ENCODE assay signal across 25 cellular contexts in the genomic region with DNA sequence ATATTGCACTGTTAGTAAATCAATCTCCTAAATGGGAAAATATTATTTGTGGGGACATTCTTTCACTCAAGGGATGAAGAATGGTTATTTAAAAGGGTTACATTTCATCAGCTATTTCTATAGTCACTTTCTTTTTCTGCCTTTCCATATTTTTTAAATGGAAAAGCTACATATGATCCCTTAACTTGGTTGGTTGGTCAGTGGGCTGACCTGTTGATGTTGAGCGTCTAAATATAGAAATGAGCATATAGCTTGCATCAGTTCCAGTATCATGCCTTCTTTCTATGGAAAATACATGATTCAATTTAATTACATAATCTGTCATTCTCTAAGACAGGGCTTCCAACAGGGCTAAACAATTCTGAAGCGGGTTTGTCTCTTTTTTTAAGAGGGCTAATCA. TPM values are rescaled to one million over a fixed set of nuclear protein-coding genes. Genes with fewer than 3 reads are reported as not detected.
A peak's percentile ranks its signal among the peaks of the same experiment; 100 is the strongest.
DNase-seq lines count a peak whose midpoint lies in the region; ATAC-seq, FAIRE-seq and TF ChIP-seq lines count a peak whose summit lies in the region.
"Had no signal": no experiment of that assay in that cellular context is flagged by ENCODE, and none has a peak within 500 bp of the region (broad histone marks: within the 10 kb centered on the region; RNA-seq: fewer than 3 reads in every experiment).

No MANE protein-coding gene starts in this region.

- FAIRE-seq in H1 (lab: Jason Lieb, UNC), result no peak
- FAIRE-seq: GM12878, HepG2 had no signal

- no peaks in the 10 kb centered on the region for H3K23me2 ChIP-seq in H1 (ENCODE audit: low read depth, low read length)

- H3K4me2 ChIP-seq in KMS-11, result peak overlapping the region; percentile 42; the same call in 1 of the 2 replicates
- no peak overlapping the region for H3K4me2 ChIP-seq in H1 (ENCODE audit: insufficient read depth in 1 of 2, low read depth in 2 of 2, low read length in 2 of 2)
- H3K4me2 ChIP-seq: BLaER1 had no signal

- H4K91ac ChIP-seq in H1 (replicated peaks; ENCODE audit: insufficient read length, low read length), result no peak overlapping the region

- TF ChIP-seq POLR2A in H1 (IDR thresholded peaks at IDR 0.05; ENCODE audit: control extremely low read depth in 1 of 2, low read depth in 2 of 2, low read length in 2 of 2), result no peak
- TF ChIP-seq POLR2A in heart left ventricle (IDR thresholded peaks at IDR 0.05), result no peak

- H4K5ac ChIP-seq in H1 (ENCODE audit: insufficient read length, low read depth, low read length), result no peak overlapping the region

- no peak overlapping the region for H2BK5ac ChIP-seq in H1 (ENCODE audit: low read depth, low read length)

- no peak overlapping the region for H3K23ac ChIP-seq in H1 (ENCODE audit: insufficient read length)

- no peak overlapping the region for H2AK5ac ChIP-seq in H1 (ENCODE audit: low read depth, low read length)

- H2AFZ ChIP-seq in ACC112 (ENCODE audit: low read length, unreplicated experiment) (peak overlapping the region; percentile 88), KMS-11 (ENCODE audit: low read depth) (0 out of 2 replicates have a peak overlapping the region, but pooled peaks have one; percentile 11), H1 (ENCODE audit: low read length) (0 out of 2 replicates have a peak overlapping the region, but pooled peaks have one; percentile 9)

- POLR2A ChIA-PET in H1 (lab: Charles Lee; ENCODE audit: partially characterized antibody), result no interaction called here

- H4K20me1 ChIP-seq in KMS-11 (ENCODE audit: insufficient read depth) (no peaks in the 10 kb centered on the region), H1 (replicated peaks in 1 of 2; ENCODE audit: control insufficient read depth in 1 of 2, insufficient read depth in 2 of 2, low read length in 2 of 2) (no peaks in the 10 kb centered on the region)
- H4K20me1 ChIP-seq: BLaER1 had no signal

- H3K9ac ChIP-seq in KMS-11 (peak overlapping the region; percentile 35; the same call in 1 of the 2 replicates), H1 (replicated peaks in 1 of 4; ENCODE audit: extremely low read depth in 1 of 4, low read depth in 3 of 4, low read length in 3 of 4) (no peak overlapping the region)
- H3K9ac ChIP-seq: BLaER1 had no signal

- DNase-seq in COR-L47 (lab: John Stamatoyannopoulos, UW) (peak; percentile 68), H1 (ENCODE audit: low read depth in 1 of 2, low spot score in 2 of 2) (no peak), COLO668 (lab: John Stamatoyannopoulos, UW; ENCODE audit: unreplicated experiment) (no peak), NOMO-1 treated with dmso at 0.1 percent for 144 hours (lab: John Stamatoyannopoulos, UW; ENCODE audit: unreplicated experiment) (no peak), heart left ventricle (no peak)
- DNase-seq: CD4-positive, CD25-positive, alpha-beta regulatory T cell; DMS 273 treated with DMSO at 0.1 percent for 48 hours; DMS79; EL; GDM1; GOT3; Kasumi-1; NCI-H1105; NCI-H1694 treated with DMSO at 0.1 percent for 48 hours; NCI-H2171 treated with DMSO at 0.1 percent for 48 hours; NCI-H345; NCI-H82; Peyer's patch; SHP77 treated with DMSO at 0.1 percent for 48 hours; T-helper 1 cell had no signal

- H3K4me3 ChIP-seq in ACC112 (ENCODE audit: low read depth, low read length) (peak overlapping the region; percentile 70; the same call in 1 of the 2 replicates), KMS-11 (IDR thresholded peaks at IDR 0.05; ENCODE audit: insufficient read depth, low read depth, low read length) (no peak overlapping the region), H1 (ENCODE audit: extremely low read depth in 1 of 4, insufficient read depth in 2 of 4, low read depth in 3 of 4, low read length in 4 of 4) (no peak overlapping the region), heart left ventricle (no peak overlapping the region)
- H3K4me3 ChIP-seq: BLaER1, GM12878, Peyer's patch had no signal

- H3K4me1 ChIP-seq in ACC112 (ENCODE audit: control insufficient read depth, insufficient read depth, low read length, unreplicated experiment) (peaks cover 15% of the 10 kb centered on the region), KMS-11 (ENCODE audit: low read depth, poor library complexity, severe bottlenecking) (peaks cover 22% of the 10 kb centered on the region), H1 (replicated peaks in 1 of 4; ENCODE audit: control insufficient read depth in 3 of 4, insufficient read depth in 4 of 4, low read length in 3 of 4) (no peaks in the 10 kb centered on the region), heart left ventricle (no peaks in the 10 kb centered on the region)
- H3K4me1 ChIP-seq: BLaER1, Peyer's patch had no signal

- no peaks in the 10 kb centered on the region for H3K9me3 ChIP-seq in H1 (ENCODE audit: insufficient read depth in 2 of 2, low read depth in 1 of 2, low read length in 1 of 2)
- H3K9me3 ChIP-seq in heart left ventricle, result no peaks in the 10 kb centered on the region
- H3K9me3 ChIP-seq: BLaER1, Peyer's patch had no signal

- H3K36me3 ChIP-seq in ACC112 (ENCODE audit: insufficient read depth, low read length) (no peaks in the 10 kb centered on the region), KMS-11 (ENCODE audit: insufficient read depth) (no peaks in the 10 kb centered on the region), H1 (ENCODE audit: control insufficient read depth in 2 of 4, insufficient read depth in 4 of 4, low read length in 3 of 4) (no peaks in the 10 kb centered on the region), heart left ventricle (no peaks in the 10 kb centered on the region)
- H3K36me3 ChIP-seq: BLaER1, Peyer's patch had no signal

- H3K27ac ChIP-seq in ACC112 (ENCODE audit: low read depth, low read length) (no peak overlapping the region), KMS-11 (peak overlapping the region; percentile 67), H1 (ENCODE audit: low read depth, low read length) (no peak overlapping the region), heart left ventricle (no peak overlapping the region)
- H3K27ac ChIP-seq: BLaER1, Peyer's patch had no signal

- no peak overlapping the region for H2BK120ac ChIP-seq in H1 (replicated peaks; ENCODE audit: low read depth, low read length)

- TF ChIP-seq CTCF in KMS-11 (conservative IDR thresholded peaks at IDR 0.05; ENCODE audit: low read depth, low read length) (no peak), H1 (IDR thresholded peaks at IDR 0.05; ENCODE audit: control extremely low read depth in 1 of 3, insufficient read depth in 1 of 3, low read depth in 1 of 3, low read length in 3 of 3) (no peak), heart left ventricle (IDR thresholded peaks at IDR 0.05) (no peak)

- H3K18ac ChIP-seq in H1 (ENCODE audit: extremely low read depth, low read length), result no peak overlapping the region

- H2BK20ac ChIP-seq in H1 (ENCODE audit: low read length), result no peak overlapping the region

- intact Hi-C loops in heart left ventricle (cut with DNase I), result loop anchor here in 9 of 10 donors (2.0 to 5.0 kb wide), 4 partner anchors 429 to 434 kb away; no protein-coding TSS in a partner anchor

- H3K4ac ChIP-seq in H1 (replicated peaks; ENCODE audit: insufficient read length, low read depth, low read length), result no peak overlapping the region

- no peak overlapping the region for H4K8ac ChIP-seq in H1 (ENCODE audit: extremely low read depth, insufficient read depth, low read length)

- H3K27me3 ChIP-seq in ACC112 (ENCODE audit: insufficient read depth, low read length) (no peaks in the 10 kb centered on the region), KMS-11 (ENCODE audit: insufficient read depth, low read depth) (no peaks in the 10 kb centered on the region), H1 (replicated peaks in 1 of 4; ENCODE audit: control insufficient read depth in 3 of 4, extremely low read depth in 1 of 4, insufficient read depth in 3 of 4, low read length in 3 of 4) (no peaks in the 10 kb centered on the region), heart left ventricle (peaks cover 0 to 30% (median 3%) of the 10 kb centered on the region in 9 donors)
- H3K27me3 ChIP-seq: BLaER1, Peyer's patch had no signal

- no peak overlapping the region for H2BK15ac ChIP-seq in H1 (ENCODE audit: low read length)

- H3K56ac ChIP-seq in H1 (replicated peaks; ENCODE audit: insufficient read length, low read depth, low read length), result no peak overlapping the region

- no peaks in the 10 kb centered on the region for H3K79me1 ChIP-seq in H1 (ENCODE audit: low read depth, low read length)

- WGBS in H1 (ENCODE audit: extremely low coverage in 1 of 2, insufficient coverage in 1 of 2, insufficient read length in 1 of 2, insufficient replicate concordance in 2 of 2, low coverage in 1 of 2, low lambda C conversion rate in 2 of 2, missing lambda C conversion rate in 1 of 2), 2 experiments, result 98% methylated on average over 2 of the region's 2 CpGs; no CpG with 5 or more reads in 1 of the 2 experiments
- WGBS in heart left ventricle, 4 donors, result 74 to 80% (median 78%) methylated on average over 2 of the region's 2 CpGs

- CTCF ChIA-PET in H1 (lab: Charles Lee; ENCODE audit: partially characterized antibody), result interaction anchor here (0.8 to 1.7 kb wide), 3 partner anchors 314 to 459 kb away, joined by 3 to 6 read pairs (median 6); no protein-coding TSS in a partner anchor

- no peak for TF ChIP-seq RAD21 in H1 (IDR thresholded peaks at IDR 0.05 in 1 of 2, conservative IDR thresholded peaks at IDR 0.05 in 1 of 2; ENCODE audit: low read depth in 2 of 2, low read length in 2 of 2)

- no peak overlapping the region for H2BK12ac ChIP-seq in H1 (ENCODE audit: low read depth, low read length)

- no peak for ATAC-seq in heart left ventricle
- ATAC-seq: GM12878 had no signal

- no peak overlapping the region for H3K14ac ChIP-seq in H1 (ENCODE audit: insufficient read length)

- TF ChIP-seq EP300 in H1 (IDR thresholded peaks at IDR 0.05; ENCODE audit: borderline replicate concordance in 1 of 2, low read depth in 2 of 2, low read length in 2 of 2), result no peak

- H3K79me2 ChIP-seq in ACC112 (ENCODE audit: control insufficient read depth, insufficient read depth, low read length, unreplicated experiment) (no peaks in the 10 kb centered on the region), KMS-11 (ENCODE audit: insufficient read depth, low read depth) (no peaks in the 10 kb centered on the region), H1 (ENCODE audit: control insufficient read depth in 1 of 2, insufficient read depth in 2 of 2, low read length in 2 of 2) (no peaks in the 10 kb centered on the region)

RNA-seq across cellular contexts. Expression of gene TYW3, which starts 40.6 kb away (rescaled TPM):
- 28.0 and 31.4 TPM in 2 replicates for total RNA-seq in H1 (2021; fragmentation: NEBNext Ultra II Directional; extraction: Animal tissue kit (Norgen Biotek cat#: 25700))
- polyA plus RNA-seq in H1 (2011; rRNA removed), result 4.8 and 6.9 TPM in 2 replicates
- polyA plus RNA-seq in H1 (2011; cell fraction: cytosol; rRNA removed), result 8.0 TPM
- 13.4 TPM for polyA plus RNA-seq in H1 (2011; cell fraction: nucleus; rRNA removed)
- polyA plus RNA-seq in H1 (2012, experiment 1 of 2), result 9.5 to 16.4 TPM (median 11.2 TPM) in 4 replicates
- 0.96 TPM for polyA plus RNA-seq in H1 (2012, experiment 2 of 2)
- 66.1 TPM for polyA plus RNA-seq in H1 (2013, experiment 1 of 2)
- 60.2 TPM for polyA plus RNA-seq in H1 (2013, experiment 2 of 2)
- polyA minus RNA-seq in H1 (2011; rRNA and poly(A)+ RNA removed), result 9.0 and 9.8 TPM in 2 replicates
- 3.0 TPM for polyA minus RNA-seq in H1 (2011; cell fraction: cytosol; rRNA and poly(A)+ RNA removed)
- 29.8 TPM for polyA minus RNA-seq in H1 (2011; cell fraction: nucleus; rRNA and poly(A)+ RNA removed)
- 10 to 100 TPM; 10.6 to 28.1 (median 19.1) TPM for total RNA-seq in heart left ventricle
- 10 to 100 TPM; 14.8 to 22.7 TPM for polyA plus RNA-seq in heart left ventricle

RNA-seq across cellular contexts. Expression of gene CRYZ, which starts 40.7 kb away (rescaled TPM):
- 40.6 and 43.8 TPM in 2 replicates for total RNA-seq in H1 (2021; fragmentation: NEBNext Ultra II Directional; extraction: Animal tissue kit (Norgen Biotek cat#: 25700))
- 11.7 and 20.5 TPM in 2 replicates for polyA plus RNA-seq in H1 (2011; rRNA removed)
- 28.5 TPM for polyA plus RNA-seq in H1 (2011; cell fraction: cytosol; rRNA removed)
- polyA plus RNA-seq in H1 (2011; cell fraction: nucleus; rRNA removed), result 8.8 TPM
- polyA plus RNA-seq in H1 (2012, experiment 1 of 2), result 22.5 to 29.9 TPM (median 26.7 TPM) in 4 replicates
- polyA plus RNA-seq in H1 (2012, experiment 2 of 2), result 2.8 TPM
- 18.8 TPM for polyA plus RNA-seq in H1 (2013, experiment 1 of 2)
- 18.8 TPM for polyA plus RNA-seq in H1 (2013, experiment 2 of 2)
- 21.9 and 27.7 TPM in 2 replicates for polyA minus RNA-seq in H1 (2011; rRNA and poly(A)+ RNA removed)
- polyA minus RNA-seq in H1 (2011; cell fraction: cytosol; rRNA and poly(A)+ RNA removed), result 10.6 TPM
- polyA minus RNA-seq in H1 (2011; cell fraction: nucleus; rRNA and poly(A)+ RNA removed), result 9.3 TPM
- 10 to 100 TPM; 23.0 to 54.1 (median 42.7) TPM for total RNA-seq in heart left ventricle
- polyA plus RNA-seq in heart left ventricle, result 10 to 100 TPM; 12.7 to 27.0 TPM

Comparison
In these comparisons a context has a peak if more than half of its experiments do, and no peak if none do; other contexts are left out.
1. H2AFZ ChIP-seq: peak in every context shown above with its lines; median percentile 88 in ACC112; 11 in KMS-11; 9 in H1.